17 cellular contexts compared by ENCODE assay signal in the genomic region with DNA sequence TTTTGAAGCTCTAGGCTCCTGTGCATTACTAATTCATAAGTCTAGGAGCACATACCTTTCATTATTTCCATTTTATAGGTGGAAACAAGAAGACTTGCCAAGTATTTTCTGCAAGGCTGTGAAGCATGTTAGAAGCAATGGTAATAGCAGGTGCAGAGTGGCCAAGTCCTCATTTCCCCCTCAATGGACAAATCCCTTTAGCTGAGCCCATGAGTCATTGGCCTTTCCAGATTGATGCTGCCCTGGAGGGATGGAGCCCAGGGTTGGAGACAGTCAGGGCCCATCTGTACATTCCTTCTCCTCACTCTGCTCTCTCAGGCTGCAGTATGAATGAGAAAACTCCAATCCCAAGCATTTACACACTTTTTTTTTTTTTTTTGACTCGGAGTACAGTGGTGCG. TPM values are rescaled to one million over a fixed set of nuclear protein-coding genes. Genes with fewer than 3 reads are reported as not detected.
DNase-seq lines count a peak whose midpoint lies in the region; ATAC-seq and TF ChIP-seq lines count a peak whose summit lies in the region.
"Had no signal": no experiment of that assay in that cellular context is flagged by ENCODE, and none has a peak within 500 bp of the region (broad histone marks: within the 10 kb centered on the region; RNA-seq: fewer than 3 reads in every experiment).

No MANE protein-coding gene starts in this region.

- H3K27ac Mint-ChIP-seq in dendritic cell treated with granulocyte-macrophage colony-stimulating factor and Interleukin-4, amounts not matched to agents 40 ng/mL and 50 ng/mL, for 4 days = peak overlapping the region; percentile 27
- no peak overlapping the region for H3K27ac Mint-ChIP-seq in T-helper 17 cell

- H3K4me3 ChIP-seq in retinal pigment epithelial cell (ENCODE audit: low read length) = no peak overlapping the region
- no peak overlapping the region for H3K4me3 ChIP-seq in heart left ventricle

- peaks cover 3 to 66% (median 29%) of the 10 kb centered on the region in 12 donors for H3K4me1 ChIP-seq in heart left ventricle

- intact Hi-C loops in dendritic cell treated with granulocyte-macrophage colony-stimulating factor and Interleukin-4, amounts not matched to agents 40 ng/mL and 50 ng/mL, for 4 days (cut with micrococcal nuclease) = no loop called here
- intact Hi-C loops in heart left ventricle (cut with DNase I) = no loop called here

- no peaks in the 10 kb centered on the region for H3K9me3 Mint-ChIP-seq in dendritic cell treated with granulocyte-macrophage colony-stimulating factor and Interleukin-4, amounts not matched to agents 40 ng/mL and 50 ng/mL, for 4 days
- H3K9me3 Mint-ChIP-seq: CD4-positive, CD25-positive, alpha-beta regulatory T cell had no signal

- peaks cover 0 to 25% (median 4%) of the 10 kb centered on the region in 9 donors for H3K36me3 ChIP-seq in heart left ventricle

- TF ChIP-seq CTCF in retinal pigment epithelial cell (conservative IDR thresholded peaks at IDR 0.05; ENCODE audit: low read depth, low read length) (no peak), heart left ventricle (IDR thresholded peaks at IDR 0.05) (no peak)

- H3K27ac ChIP-seq in heart left ventricle = no peak overlapping the region

- no peaks in the 10 kb centered on the region for H3K9me3 ChIP-seq in T-helper 17 cell (ENCODE audit: control insufficient read depth, low read length, poor library complexity, severe bottlenecking)
- H3K9me3 ChIP-seq in heart left ventricle = no peaks in the 10 kb centered on the region

- peaks cover 40% of the 10 kb centered on the region for H3K36me3 Mint-ChIP-seq in dendritic cell treated with granulocyte-macrophage colony-stimulating factor and Interleukin-4, amounts not matched to agents 40 ng/mL and 50 ng/mL, for 4 days (ENCODE audit: low read depth)
- peaks cover 5% of the 10 kb centered on the region for H3K36me3 Mint-ChIP-seq in T-helper 17 cell (ENCODE audit: low read depth)
- H3K36me3 Mint-ChIP-seq: CD4-positive, CD25-positive, alpha-beta regulatory T cell had no signal

- no peak overlapping the region for H3K4me3 Mint-ChIP-seq in dendritic cell treated with granulocyte-macrophage colony-stimulating factor and Interleukin-4, amounts not matched to agents 40 ng/mL and 50 ng/mL, for 4 days
- H3K4me3 Mint-ChIP-seq in T-helper 17 cell = no peak overlapping the region

- no peaks in the 10 kb centered on the region for H3K27me3 Mint-ChIP-seq in dendritic cell treated with granulocyte-macrophage colony-stimulating factor and Interleukin-4, amounts not matched to agents 40 ng/mL and 50 ng/mL, for 4 days
- no peaks in the 10 kb centered on the region for H3K27me3 Mint-ChIP-seq in T-helper 17 cell
- H3K27me3 Mint-ChIP-seq: CD4-positive, CD25-positive, alpha-beta regulatory T cell had no signal

- ATAC-seq in T-helper 17 cell (no peak), heart left ventricle (no peak)
- ATAC-seq: Panc1, SK-N-SH treated with all-trans-retinoic acid at 6 μM for 48 hours had no signal

- TF ChIP-seq POLR2A in heart left ventricle (IDR thresholded peaks at IDR 0.05) = no peak

- peaks cover 81% of the 10 kb centered on the region for H3K4me1 Mint-ChIP-seq in dendritic cell treated with granulocyte-macrophage colony-stimulating factor and Interleukin-4, amounts not matched to agents 40 ng/mL and 50 ng/mL, for 4 days (ENCODE audit: low read depth)
- H3K4me1 Mint-ChIP-seq in T-helper 17 cell = peaks cover 2% of the 10 kb centered on the region

- DNase-seq in ELR (ENCODE audit: low read depth) = peak; percentile 13
- peak; percentile 85 for DNase-seq in NCI-H82 (lab: John Stamatoyannopoulos, UW)
- peak; percentile 56 for DNase-seq in retinal pigment epithelial cell (ENCODE audit: low read depth)
- DNase-seq in T-helper 17 cell = no peak
- DNase-seq in heart left ventricle = no peak
- DNase-seq in NCI-H1694 treated with DMSO at 0.1 percent for 48 hours (lab: John Stamatoyannopoulos, UW) = no peak
- DNase-seq: CD4-positive, CD25-positive, alpha-beta regulatory T cell; DMS 273 treated with DMSO at 0.1 percent for 48 hours; DMS79 treated with DMSO at 0.1 percent for 48 hours; GF-D8; Karpas-422; NCI-H1694; NCI-H2081 treated with DMSO at 0.1 percent for 48 hours; NCI-H2171 treated with DMSO at 0.1 percent for 48 hours had no signal

- no peaks in the 10 kb centered on the region for H3K27me3 ChIP-seq in heart left ventricle

- WGBS in heart left ventricle, 4 donors = 96 to 100% (median 96%) methylated on average over 2 of the region's 2 CpGs

RNA-seq across cellular contexts. Expression of gene MGST2, which starts 6.6 kb away (rescaled TPM):
- total RNA-seq in T-helper 17 cell (1 to 10 TPM; 1.6 to 3.1 TPM), heart left ventricle (100 to 1,000 TPM in 7 of 9 donors, 10 to 100 TPM in 2; 94.7 to 122 (median 105) TPM)
- 100 to 1,000 TPM in 1 of 2 donors, 10 to 100 TPM in 1; 86.6 to 209 TPM for polyA plus RNA-seq in heart left ventricle

Comparison
In these comparisons a context has a peak if more than half of its experiments do, and no peak if none do; other contexts are left out.
1. DNase-seq: peak in ELR (single experiment), NCI-H82 (single experiment) and retinal pigment epithelial cell (single experiment); none in T-helper 17 cell (0 of 3), heart left ventricle (0 of 5) and NCI-H1694 treated with DMSO at 0.1 percent for 48 hours (single experiment).
2. RNA of gene MGST2, which starts 6.6 kb away (total RNA-seq): 94.7 to 122 TPM in heart left ventricle; 1.6 to 3.1 TPM in T-helper 17 cell; every median in the first group is over 10 times any median in the second.